Comparison of ENCODE assay signal across 1 cellular context in genomic region chr1:8816831-8817412, GRCh38.
TF ChIP-seq lines count a peak whose summit lies in the region.

No MANE protein-coding gene starts in this region.

TF ChIP-seq in K562, 482 proteins besides CTCF, POLR2A, EP300 and RAD21 (continued from another document and continues in another):
- TF ChIP-seq TCF7L2 (IDR thresholded peaks at IDR 0.05; ENCODE audit: low read depth, low read length) (no peak), ZNF586 (CRISPR knock-in tag; conservative IDR thresholded peaks at IDR 0.05) (no peak), CBX3 (IDR thresholded peaks at IDR 0.05; ENCODE audit: borderline replicate concordance in 1 of 2, low read length in 2 of 2) (no peak), ZC3H11A (IDR thresholded peaks at IDR 0.05; ENCODE audit: low read depth, low read length) (no peak), DMBX1 (CRISPR knock-in tag; IDR thresholded peaks at IDR 0.05; ENCODE audit: borderline replicate concordance) (no peak), NCOA2 (IDR thresholded peaks at IDR 0.05; ENCODE audit: partially characterized antibody in 2 of 2) (no peak), RBM22 (IDR thresholded peaks at IDR 0.05; ENCODE audit: low read depth, low read length, poor library complexity, severe bottlenecking) (no peak), BACH1 (tag; IDR thresholded peaks at IDR 0.05) (no peak), TAF9B (IDR thresholded peaks at IDR 0.05; ENCODE audit: partially characterized antibody) (no peak), CXXC5 (CRISPR knock-in tag; IDR thresholded peaks at IDR 0.05) (no peak), CEBPB (tag; IDR thresholded peaks at IDR 0.05) (no peak), POLR2H (tag; IDR thresholded peaks at IDR 0.05; ENCODE audit: low read depth) (no peak), ZBTB1 (CRISPR knock-in tag; IDR thresholded peaks at IDR 0.05; ENCODE audit: borderline replicate concordance, low read depth) (0 out of 2 replicates have a peak, but pooled peaks have one; percentile 38), RBM34 (IDR thresholded peaks at IDR 0.05; ENCODE audit: borderline replicate concordance, insufficient read depth, low read length) (no peak), HDAC2 (IDR thresholded peaks at IDR 0.05) (no peak), SETDB1 (IDR thresholded peaks at IDR 0.05; ENCODE audit: low read length) (no peak), SLC30A9 (CRISPR knock-in tag; IDR thresholded peaks at IDR 0.05) (no peak), RBBP5 (IDR thresholded peaks at IDR 0.05; ENCODE audit: borderline replicate concordance, insufficient read depth, low read length, poor library complexity, severe bottlenecking) (peak; percentile 17), SP1 (CRISPR knock-in tag; IDR thresholded peaks at IDR 0.05) (no peak), BMI1 (IDR thresholded peaks at IDR 0.05; ENCODE audit: low read length) (no peak), CHD1 (IDR thresholded peaks at IDR 0.05; ENCODE audit: low read length) (peak; percentile 67), RFX7 (CRISPR knock-in tag; IDR thresholded peaks at IDR 0.05) (no peak), ZNF766 (CRISPR knock-in tag; conservative IDR thresholded peaks at IDR 0.05) (no peak), PRDM10 (IDR thresholded peaks at IDR 0.05; ENCODE audit: partially characterized antibody) (no peak), ETS2 (tag; IDR thresholded peaks at IDR 0.05; ENCODE audit: borderline replicate concordance, poor library complexity, severe bottlenecking) (no peak), ZNF583 (CRISPR knock-in tag; IDR thresholded peaks at IDR 0.05) (no peak), TBP (optimal IDR thresholded peaks at IDR 0.05; ENCODE audit: low read depth, low read length) (peak; percentile 39), HDAC3 (IDR thresholded peaks at IDR 0.05; ENCODE audit: borderline replicate concordance, partially characterized antibody) (no peak), KLF10 (CRISPR knock-in tag; IDR thresholded peaks at IDR 0.05) (no peak), PHTF2 (CRISPR knock-in tag; IDR thresholded peaks at IDR 0.05) (no peak), KDM1A (IDR thresholded peaks at IDR 0.05) (no peak), ZNF121 (CRISPR knock-in tag; conservative IDR thresholded peaks at IDR 0.05) (no peak), GABPA (tag; conservative IDR thresholded peaks at IDR 0.05; ENCODE audit: low read depth) (no peak), SPI1 (IDR thresholded peaks at IDR 0.05; ENCODE audit: borderline replicate concordance, low read depth, low read length) (no peak), MIER1 (IDR thresholded peaks at IDR 0.05; ENCODE audit: low read depth) (no peak), ATF7 (IDR thresholded peaks at IDR 0.05) (no peak), ZBED1 (IDR thresholded peaks at IDR 0.05) (no peak), CREB5 (CRISPR knock-in tag; IDR thresholded peaks at IDR 0.05) (no peak), HMG20B (CRISPR knock-in tag; IDR thresholded peaks at IDR 0.05) (no peak), ZNF695 (CRISPR knock-in tag; IDR thresholded peaks at IDR 0.05) (no peak), MAX (CRISPR knock-in tag; IDR thresholded peaks at IDR 0.05) (no peak), STAT5B (CRISPR knock-in tag; IDR thresholded peaks at IDR 0.05) (no peak), GABPB2 (CRISPR knock-in tag; conservative IDR thresholded peaks at IDR 0.05) (no peak), BDP1 (IDR thresholded peaks at IDR 0.05; ENCODE audit: insufficient read depth, insufficient read length) (no peak), ZNF184 (CRISPR knock-in tag; IDR thresholded peaks at IDR 0.05) (no peak), KAT7 (CRISPR knock-in tag; IDR thresholded peaks at IDR 0.05; ENCODE audit: borderline replicate concordance) (peak; percentile 98), ZNF41 (CRISPR knock-in tag; conservative IDR thresholded peaks at IDR 0.05) (no peak), ZNF431 (CRISPR knock-in tag; IDR thresholded peaks at IDR 0.05) (peak; percentile 28; the same call in 1 of the 2 replicates), TRIM28 (IDR thresholded peaks at IDR 0.05) (no peak), ATF3 (IDR thresholded peaks at IDR 0.05) (no peak), ATF3 (CRISPR knock-in tag; conservative IDR thresholded peaks at IDR 0.05) (no peak), ZBTB7A (IDR thresholded peaks at IDR 0.05; ENCODE audit: borderline replicate concordance, control insufficient read depth, low read depth, low read length) (peak; percentile 70), ZBTB12 (CRISPR knock-in tag; IDR thresholded peaks at IDR 0.05) (no peak), HNRNPLL (IDR thresholded peaks at IDR 0.05; ENCODE audit: low read depth, low read length, poor library complexity, severe bottlenecking) (no peak)
- TF ChIP-seq, protein P1, sequence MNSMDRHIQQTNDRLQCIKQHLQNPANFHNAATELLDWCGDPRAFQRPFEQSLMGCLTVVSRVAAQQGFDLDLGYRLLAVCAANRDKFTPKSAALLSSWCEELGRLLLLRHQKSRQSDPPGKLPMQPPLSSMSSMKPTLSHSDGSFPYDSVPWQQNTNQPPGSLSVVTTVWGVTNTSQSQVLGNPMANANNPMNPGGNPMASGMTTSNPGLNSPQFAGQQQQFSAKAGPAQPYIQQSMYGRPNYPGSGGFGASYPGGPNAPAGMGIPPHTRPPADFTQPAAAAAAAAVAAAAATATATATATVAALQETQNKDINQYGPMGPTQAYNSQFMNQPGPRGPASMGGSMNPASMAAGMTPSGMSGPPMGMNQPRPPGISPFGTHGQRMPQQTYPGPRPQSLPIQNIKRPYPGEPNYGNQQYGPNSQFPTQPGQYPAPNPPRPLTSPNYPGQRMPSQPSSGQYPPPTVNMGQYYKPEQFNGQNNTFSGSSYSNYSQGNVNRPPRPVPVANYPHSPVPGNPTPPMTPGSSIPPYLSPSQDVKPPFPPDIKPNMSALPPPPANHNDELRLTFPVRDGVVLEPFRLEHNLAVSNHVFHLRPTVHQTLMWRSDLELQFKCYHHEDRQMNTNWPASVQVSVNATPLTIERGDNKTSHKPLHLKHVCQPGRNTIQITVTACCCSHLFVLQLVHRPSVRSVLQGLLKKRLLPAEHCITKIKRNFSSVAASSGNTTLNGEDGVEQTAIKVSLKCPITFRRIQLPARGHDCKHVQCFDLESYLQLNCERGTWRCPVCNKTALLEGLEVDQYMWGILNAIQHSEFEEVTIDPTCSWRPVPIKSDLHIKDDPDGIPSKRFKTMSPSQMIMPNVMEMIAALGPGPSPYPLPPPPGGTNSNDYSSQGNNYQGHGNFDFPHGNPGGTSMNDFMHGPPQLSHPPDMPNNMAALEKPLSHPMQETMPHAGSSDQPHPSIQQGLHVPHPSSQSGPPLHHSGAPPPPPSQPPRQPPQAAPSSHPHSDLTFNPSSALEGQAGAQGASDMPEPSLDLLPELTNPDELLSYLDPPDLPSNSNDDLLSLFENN (IDR thresholded peaks at IDR 0.05; ENCODE audit: low read depth in 2 of 2, low read length in 2 of 2) = no peak
- TF ChIP-seq, protein P2, sequence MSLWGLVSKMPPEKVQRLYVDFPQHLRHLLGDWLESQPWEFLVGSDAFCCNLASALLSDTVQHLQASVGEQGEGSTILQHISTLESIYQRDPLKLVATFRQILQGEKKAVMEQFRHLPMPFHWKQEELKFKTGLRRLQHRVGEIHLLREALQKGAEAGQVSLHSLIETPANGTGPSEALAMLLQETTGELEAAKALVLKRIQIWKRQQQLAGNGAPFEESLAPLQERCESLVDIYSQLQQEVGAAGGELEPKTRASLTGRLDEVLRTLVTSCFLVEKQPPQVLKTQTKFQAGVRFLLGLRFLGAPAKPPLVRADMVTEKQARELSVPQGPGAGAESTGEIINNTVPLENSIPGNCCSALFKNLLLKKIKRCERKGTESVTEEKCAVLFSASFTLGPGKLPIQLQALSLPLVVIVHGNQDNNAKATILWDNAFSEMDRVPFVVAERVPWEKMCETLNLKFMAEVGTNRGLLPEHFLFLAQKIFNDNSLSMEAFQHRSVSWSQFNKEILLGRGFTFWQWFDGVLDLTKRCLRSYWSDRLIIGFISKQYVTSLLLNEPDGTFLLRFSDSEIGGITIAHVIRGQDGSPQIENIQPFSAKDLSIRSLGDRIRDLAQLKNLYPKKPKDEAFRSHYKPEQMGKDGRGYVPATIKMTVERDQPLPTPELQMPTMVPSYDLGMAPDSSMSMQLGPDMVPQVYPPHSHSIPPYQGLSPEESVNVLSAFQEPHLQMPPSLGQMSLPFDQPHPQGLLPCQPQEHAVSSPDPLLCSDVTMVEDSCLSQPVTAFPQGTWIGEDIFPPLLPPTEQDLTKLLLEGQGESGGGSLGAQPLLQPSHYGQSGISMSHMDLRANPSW (CRISPR knock-in tag; IDR thresholded peaks at IDR 0.05) = no peak
- TF ChIP-seq, protein P3, sequence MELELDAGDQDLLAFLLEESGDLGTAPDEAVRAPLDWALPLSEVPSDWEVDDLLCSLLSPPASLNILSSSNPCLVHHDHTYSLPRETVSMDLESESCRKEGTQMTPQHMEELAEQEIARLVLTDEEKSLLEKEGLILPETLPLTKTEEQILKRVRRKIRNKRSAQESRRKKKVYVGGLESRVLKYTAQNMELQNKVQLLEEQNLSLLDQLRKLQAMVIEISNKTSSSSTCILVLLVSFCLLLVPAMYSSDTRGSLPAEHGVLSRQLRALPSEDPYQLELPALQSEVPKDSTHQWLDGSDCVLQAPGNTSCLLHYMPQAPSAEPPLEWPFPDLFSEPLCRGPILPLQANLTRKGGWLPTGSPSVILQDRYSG (tag; conservative IDR thresholded peaks at IDR 0.05; ENCODE audit: low read depth) = no peak
- TF ChIP-seq, protein P4, sequence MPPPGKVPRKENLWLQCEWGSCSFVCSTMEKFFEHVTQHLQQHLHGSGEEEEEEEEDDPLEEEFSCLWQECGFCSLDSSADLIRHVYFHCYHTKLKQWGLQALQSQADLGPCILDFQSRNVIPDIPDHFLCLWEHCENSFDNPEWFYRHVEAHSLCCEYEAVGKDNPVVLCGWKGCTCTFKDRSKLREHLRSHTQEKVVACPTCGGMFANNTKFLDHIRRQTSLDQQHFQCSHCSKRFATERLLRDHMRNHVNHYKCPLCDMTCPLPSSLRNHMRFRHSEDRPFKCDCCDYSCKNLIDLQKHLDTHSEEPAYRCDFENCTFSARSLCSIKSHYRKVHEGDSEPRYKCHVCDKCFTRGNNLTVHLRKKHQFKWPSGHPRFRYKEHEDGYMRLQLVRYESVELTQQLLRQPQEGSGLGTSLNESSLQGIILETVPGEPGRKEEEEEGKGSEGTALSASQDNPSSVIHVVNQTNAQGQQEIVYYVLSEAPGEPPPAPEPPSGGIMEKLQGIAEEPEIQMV (tag; conservative IDR thresholded peaks at IDR 0.05; ENCODE audit: low read depth) = no peak
- TF ChIP-seq, protein P5, sequence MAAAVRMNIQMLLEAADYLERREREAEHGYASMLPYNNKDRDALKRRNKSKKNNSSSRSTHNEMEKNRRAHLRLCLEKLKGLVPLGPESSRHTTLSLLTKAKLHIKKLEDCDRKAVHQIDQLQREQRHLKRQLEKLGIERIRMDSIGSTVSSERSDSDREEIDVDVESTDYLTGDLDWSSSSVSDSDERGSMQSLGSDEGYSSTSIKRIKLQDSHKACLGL (CRISPR knock-in tag; IDR thresholded peaks at IDR 0.05; ENCODE audit: borderline replicate concordance, poor library complexity, severe bottlenecking) = no peak
